18 cellular contexts compared by ENCODE assay signal in the genomic region with DNA sequence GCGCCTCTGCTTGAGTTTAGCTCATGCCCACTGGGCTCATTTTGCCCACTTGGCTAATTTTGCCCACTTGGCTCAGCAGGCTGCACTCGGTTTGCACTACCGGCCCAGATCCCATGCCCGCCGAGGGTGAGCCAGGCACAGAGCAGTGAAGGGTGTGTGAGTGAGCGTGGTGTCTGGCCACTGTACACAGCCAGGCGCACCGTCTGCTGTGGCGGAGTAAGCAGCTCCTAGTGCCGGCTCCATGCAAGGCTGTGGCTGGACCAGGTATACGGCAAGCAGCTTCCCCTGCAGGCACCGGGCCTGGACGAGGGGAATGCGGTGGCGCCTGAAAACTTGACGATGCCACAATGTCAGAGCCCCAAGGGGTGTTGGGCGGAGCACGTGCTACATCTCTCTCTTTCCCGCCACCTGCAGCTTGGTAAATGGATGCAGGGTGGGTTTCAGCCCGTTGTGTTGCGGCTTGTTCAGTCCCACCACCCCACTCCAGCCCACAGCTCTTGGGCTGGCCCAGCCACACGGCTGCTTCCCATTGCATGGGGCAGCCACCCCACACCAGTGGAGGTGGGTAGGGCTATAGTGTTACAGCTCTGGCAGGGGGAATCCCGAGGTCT. TPM values are rescaled to one million over a fixed set of nuclear protein-coding genes. Genes with fewer than 3 reads are reported as not detected.
DNase-seq lines count a peak whose midpoint lies in the region; ATAC-seq and TF ChIP-seq lines count a peak whose summit lies in the region.
"Had no signal": no experiment of that assay in that cellular context is flagged by ENCODE, and none has a peak within 500 bp of the region (broad histone marks: within the 10 kb centered on the region; RNA-seq: fewer than 3 reads in every experiment).

No MANE protein-coding gene starts in this region.

- no peaks in the 10 kb centered on the region for H3K36me3 ChIP-seq in BLaER1
- H3K36me3 ChIP-seq in OCI-LY7 (ENCODE audit: insufficient read depth, low read length), result peaks cover 8% of the 10 kb centered on the region
- no peaks in the 10 kb centered on the region for H3K36me3 ChIP-seq in PC-9 (ENCODE audit: low read depth)
- H3K36me3 ChIP-seq: BE2C had no signal

- CTCF ChIA-PET in OCI-LY7 (lab: Charles Lee; ENCODE audit: unreplicated experiment), result no interaction called here
- CTCF ChIA-PET in PC-9 (lab: Charles Lee), result no interaction called here

- no peak for DNase-seq in OCI-LY7 (ENCODE audit: low spot score)
- no peak for DNase-seq in naive B cell
- DNase-seq in stimulated activated naive B cell treated with anti-CD40 and anti-IgM and Interleukin-4, amounts not matched to agents 10 μg/mL and 1 μg/mL and 100 μg/mL, for 72 hours, result no peak
- DNase-seq in NCI-H2107 (lab: John Stamatoyannopoulos, UW), result no peak
- DNase-seq in PC-9, result no peak
- DNase-seq: BE2C; CD8-positive, alpha-beta T cell; COR-L47; DMS153; DMS79 treated with DMSO at 0.1 percent for 48 hours; GDM1; GM23248; IMR-90 had no signal

- ATAC-seq in naive B cell (ENCODE audit: low read depth in 2 of 2), result no peak
- ATAC-seq in stimulated activated naive B cell treated with anti-CD40 and anti-IgM and Interleukin-4, amounts not matched to agents 10 μg/mL and 1 μg/mL and 100 μg/mL, for 72 hours (replicated peaks), result no peak
- no peak for ATAC-seq in HG03378 (IDR thresholded peaks at IDR 0.05; ENCODE audit: unreplicated experiment)
- ATAC-seq: CD8-positive, alpha-beta T cell; HCT116 had no signal

- no peaks in the 10 kb centered on the region for H3F3A ChIP-seq in PC-9 (ENCODE audit: insufficient read depth, low read depth)

- peaks cover 0 to 11% (median 5%) of the 10 kb centered on the region in 3 donors for H3K27me3 Mint-ChIP-seq in naive B cell
- H3K27me3 Mint-ChIP-seq in stimulated activated naive B cell treated with anti-CD40 and anti-IgM and Interleukin-4, amounts not matched to agents 10 μg/mL and 1 μg/mL and 100 μg/mL, for 72 hours, result peaks cover 0 to 14% of the 10 kb centered on the region in 2 donors

- intact Hi-C loops in OCI-LY7 (cut with micrococcal nuclease; ENCODE audit: unreplicated experiment), result no loop called here
- intact Hi-C loops in PC-9 (cut with micrococcal nuclease; ENCODE audit: unreplicated experiment), result no loop called here

- H3K4me3 Mint-ChIP-seq in naive B cell, result peak overlapping the region in 5 of 8 donors; percentile 15 to 85 (median 71)
- peak overlapping the region in 1 of 2 donors; percentile 46 for H3K4me3 Mint-ChIP-seq in stimulated activated naive B cell treated with anti-CD40 and anti-IgM and Interleukin-4, amounts not matched to agents 10 μg/mL and 1 μg/mL and 100 μg/mL, for 72 hours
- H3K4me3 Mint-ChIP-seq: CD14-positive monocyte; CD8-positive, alpha-beta T cell had no signal

- POLR2A ChIA-PET in OCI-LY7 (lab: Charles Lee), result interaction anchor here (0.9 to 2.3 kb wide), 4 partner anchors 9 to 16 kb away, joined by 3 to 9 read pairs (median 7); partner anchors contain the start of gene OR2B6
- POLR2A ChIA-PET in PC-9 (lab: Charles Lee; ENCODE audit: unreplicated experiment), result no interaction called here

- peaks cover 0 to 12% of the 10 kb centered on the region in 2 donors for H3K36me3 Mint-ChIP-seq in naive B cell
- H3K36me3 Mint-ChIP-seq in stimulated activated naive B cell treated with anti-CD40 and anti-IgM and Interleukin-4, amounts not matched to agents 10 μg/mL and 1 μg/mL and 100 μg/mL, for 72 hours, result peaks cover 6 to 23% of the 10 kb centered on the region in 2 donors
- H3K36me3 Mint-ChIP-seq: CD14-positive monocyte; CD8-positive, alpha-beta T cell had no signal

- H3K27ac ChIP-seq in BLaER1 (no peak overlapping the region), OCI-LY7 (ENCODE audit: low read depth, low read length, poor library complexity, severe bottlenecking) (peak overlapping the region; percentile 85), PC-9 (no peak overlapping the region)
- H3K27ac ChIP-seq: GM23248 had no signal

- no peak overlapping the region for H3K9ac ChIP-seq in BLaER1
- H3K9ac ChIP-seq: GM23248 had no signal

- H4K20me1 ChIP-seq in BLaER1, result no peaks in the 10 kb centered on the region
- H4K20me1 ChIP-seq in OCI-LY7 (ENCODE audit: insufficient read depth, low read length), result no peaks in the 10 kb centered on the region
- no peaks in the 10 kb centered on the region for H4K20me1 ChIP-seq in PC-9 (ENCODE audit: insufficient read depth)

- H3K79me2 ChIP-seq in OCI-LY7 (ENCODE audit: insufficient read depth, low read depth, low read length) (no peaks in the 10 kb centered on the region), PC-9 (ENCODE audit: low read depth) (no peaks in the 10 kb centered on the region)

- H3K9me3 ChIP-seq in BLaER1, result peaks cover 29% of the 10 kb centered on the region
- H3K9me3 ChIP-seq in OCI-LY7 (ENCODE audit: low read length), result peaks cover 31% of the 10 kb centered on the region; the same call in 1 of the 2 replicates
- no peaks in the 10 kb centered on the region for H3K9me3 ChIP-seq in PC-9 (ENCODE audit: insufficient read depth, low read depth)
- H3K9me3 ChIP-seq: BE2C had no signal

- TF ChIP-seq CTCF in OCI-LY7 (conservative IDR thresholded peaks at IDR 0.05; ENCODE audit: low read length), result no peak
- TF ChIP-seq CTCF in PC-9 (conservative IDR thresholded peaks at IDR 0.05), result no peak

- H3K4me3 ChIP-seq in BLaER1, result no peak overlapping the region; the same call in 1 of the 2 replicates
- peak overlapping the region; percentile 47 for H3K4me3 ChIP-seq in OCI-LY7 (ENCODE audit: low read depth, low read length, poor library complexity, severe bottlenecking)
- no peak overlapping the region for H3K4me3 ChIP-seq in PC-9
- H3K4me3 ChIP-seq: GM23248 had no signal

- H2AFZ ChIP-seq in OCI-LY7 (ENCODE audit: low read length) (peak overlapping the region; percentile 81; the same call in 1 of the 2 replicates), PC-9 (no peak overlapping the region)
- H2AFZ ChIP-seq: GM23248 had no signal

- peak overlapping the region in 3 of 6 donors; percentile 29 to 83 (median 66) for H3K27ac Mint-ChIP-seq in naive B cell
- peak overlapping the region; percentile 89 for H3K27ac Mint-ChIP-seq in stimulated activated naive B cell treated with anti-CD40 and anti-IgM and Interleukin-4, amounts not matched to agents 10 μg/mL and 1 μg/mL and 100 μg/mL, for 72 hours
- H3K27ac Mint-ChIP-seq: CD14-positive monocyte; CD8-positive, alpha-beta T cell had no signal

- H3K9me2 ChIP-seq in OCI-LY7 (ENCODE audit: insufficient read depth, low read length), result no peaks in the 10 kb centered on the region
- no peaks in the 10 kb centered on the region; the same call in 1 of the 2 replicates for H3K9me2 ChIP-seq in PC-9 (ENCODE audit: insufficient read depth)

- H3K9me3 Mint-ChIP-seq in naive B cell, result peaks cover 4 to 33% (median 21%) of the 10 kb centered on the region in 7 donors
- peaks cover 12 to 19% of the 10 kb centered on the region in 2 donors for H3K9me3 Mint-ChIP-seq in stimulated activated naive B cell treated with anti-CD40 and anti-IgM and Interleukin-4, amounts not matched to agents 10 μg/mL and 1 μg/mL and 100 μg/mL, for 72 hours

- BruUV-seq in OCI-LY7 (replicated peaks; lab: Mats Ljungman, UMichigan), result no TSS peak
- BruUV-seq in PC-9 (replicated peaks; lab: Mats Ljungman, UMichigan), result no TSS peak

- peaks cover 20 to 39% (median 24%) of the 10 kb centered on the region in 3 donors for H3K4me1 Mint-ChIP-seq in naive B cell
- H3K4me1 Mint-ChIP-seq in stimulated activated naive B cell treated with anti-CD40 and anti-IgM and Interleukin-4, amounts not matched to agents 10 μg/mL and 1 μg/mL and 100 μg/mL, for 72 hours, result peaks cover 21 to 34% of the 10 kb centered on the region in 2 donors
- H3K4me1 Mint-ChIP-seq: CD14-positive monocyte had no signal

- H3K4me2 ChIP-seq in BLaER1, result peak overlapping the region; percentile 40; the same call in 1 of the 2 replicates
- peak overlapping the region; percentile 66; the same call in 1 of the 2 replicates for H3K4me2 ChIP-seq in OCI-LY7 (ENCODE audit: low read length)
- H3K4me2 ChIP-seq in PC-9, result no peak overlapping the region

- H3K4me1 ChIP-seq in BLaER1 (peaks cover 16% of the 10 kb centered on the region), OCI-LY7 (ENCODE audit: insufficient read depth, low read length, poor library complexity, severe bottlenecking) (peaks cover 35% of the 10 kb centered on the region), PC-9 (replicated peaks; ENCODE audit: insufficient read depth) (no peaks in the 10 kb centered on the region)
- H3K4me1 ChIP-seq: BE2C had no signal

- no peaks in the 10 kb centered on the region for H3K27me3 ChIP-seq in BLaER1
- no peaks in the 10 kb centered on the region for H3K27me3 ChIP-seq in PC-9 (ENCODE audit: insufficient read depth, low read depth)

RNA-seq across cellular contexts. Expression of gene OR2B6, which starts 9.9 kb away (rescaled TPM):
- 0.35 and 0.75 TPM in 2 replicates for total RNA-seq in OCI-LY7 (2014; rRNA removed; shearing (Covaris generic))
- total RNA-seq in OCI-LY7 (2022) (not detected in 2 replicates), PC-9 (2021) (1.5 and 1.6 TPM in 2 replicates)
- polyA plus RNA-seq in naive B cell (ENCODE audit: low read depth in 6 of 6), result not detected
- total RNA-seq: CD8-positive, alpha-beta T cell; GM23248; HT-29; IMR-90 had no signal
- polyA plus RNA-seq: CD14-positive monocyte, GM23248, IMR-90 had no signal

RNA-seq across cellular contexts. Expression of gene OR2B2, which starts 54.7 kb away (rescaled TPM):
- not detected in 2 replicates for total RNA-seq in OCI-LY7 (2014; rRNA removed; shearing (Covaris generic))
- not detected in 2 replicates for total RNA-seq in OCI-LY7 (2022)
- not detected for polyA plus RNA-seq in naive B cell (ENCODE audit: low read depth in 6 of 6)
- not detected in 2 replicates for total RNA-seq in PC-9 (2021)
- total RNA-seq: CD8-positive, alpha-beta T cell; GM23248; HT-29; IMR-90 had no signal
- polyA plus RNA-seq: CD14-positive monocyte, GM23248, IMR-90 had no signal
